In genomic region chr19:54331626-54332025, GRCh38 we compare ENCODE assay signal across 24 cellular contexts. TPM values are rescaled to one million over a fixed set of nuclear protein-coding genes. Genes with fewer than 3 reads are reported as not detected.
A peak's percentile ranks its signal among the peaks of the same experiment; 100 is the strongest.
DNase-seq lines count a peak whose midpoint lies in the region; ATAC-seq, FAIRE-seq and TF ChIP-seq lines count a peak whose summit lies in the region.
"Had no signal": no experiment of that assay in that cellular context is flagged by ENCODE, and none has a peak within 500 bp of the region (broad histone marks: within the 10 kb centered on the region; RNA-seq: fewer than 3 reads in every experiment).

No MANE protein-coding gene starts in this region.

- POLR2A ChIA-PET in GM12878 (lab: Charles Lee) (interaction anchor here (2.3 kb wide), 1 partner anchor 14 kb away, joined by 12 read pairs; no protein-coding TSS in a partner anchor), PC-9 (lab: Charles Lee; ENCODE audit: unreplicated experiment) (no interaction called here)

- no peak for TF ChIP-seq RAD21 in GM12878 (IDR thresholded peaks at IDR 0.05; ENCODE audit: insufficient read depth, low read depth, low read length)

- ATAC-seq in GM12878: no peak
- no peak for ATAC-seq in upper lobe of right lung
- ATAC-seq: GM23338 had no signal

- DNase-seq in GM12878 (ENCODE audit: low read depth, low spot score) (no peak), mesenteric fat pad (ENCODE audit: low spot score) (peak; percentile 55), upper lobe of right lung (peak; percentile 43), testis (no peak), PC-9 (no peak), putamen (ENCODE audit: low spot score) (no peak)
- DNase-seq: 8988T; C1 segment of cervical spinal cord; CD4-positive, CD25-positive, alpha-beta regulatory T cell; CD8-positive, alpha-beta memory T cell; COR-L47; DMS 273 treated with DMSO at 0.1 percent for 48 hours; DMS53; DND-41; EL; IMR-90 had no signal

- intact Hi-C loops in GM12878 (cut with micrococcal nuclease; ENCODE audit: unreplicated experiment) (no loop called here), upper lobe of right lung (cut with DNase I) (no loop called here), testis (cut with DNase I; ENCODE audit: low total_unique reads) (no loop called here), PC-9 (cut with micrococcal nuclease; ENCODE audit: unreplicated experiment) (no loop called here)

- TF ChIP-seq CTCF in GM12878 (IDR thresholded peaks at IDR 0.05 in 2 of 3, conservative IDR thresholded peaks at IDR 0.05 in 1 of 3; ENCODE audit: control insufficient read depth in 2 of 3, extremely low read depth in 1 of 3, insufficient read depth in 1 of 3, low read depth in 3 of 3, low read length in 3 of 3) (no peak), upper lobe of right lung (IDR thresholded peaks at IDR 0.05) (no peak), testis (IDR thresholded peaks at IDR 0.05) (no peak), PC-9 (conservative IDR thresholded peaks at IDR 0.05) (no peak)

- WGBS in GM12878 (ENCODE audit: insufficient coverage, insufficient replicate concordance, low lambda C conversion rate, missing lambda C conversion rate): 19% methylated on average over 7 of the region's 7 CpGs
- 82% methylated on average over 7 of the region's 7 CpGs; no CpG with 5 or more reads in 1 of the 2 donors for WGBS in testis, 2 donors

- SMC1A ChIA-PET in GM12878 (lab: Charles Lee; ENCODE audit: uncharacterized antibody, unreplicated experiment): interaction anchor here (1.1 to 1.7 kb wide), 2 partner anchors 19 to 59 kb away, joined by 4 to 5 read pairs; no protein-coding TSS in a partner anchor

- TF ChIP-seq POLR2A in GM12878 (IDR thresholded peaks at IDR 0.05; ENCODE audit: low read depth, low read length) (no peak), testis (IDR thresholded peaks at IDR 0.05) (no peak)

- no TSS peak for BruUV-seq in GM12878 (replicated peaks; lab: Mats Ljungman, UMichigan)
- no TSS peak for BruUV-seq in PC-9 (replicated peaks; lab: Mats Ljungman, UMichigan)

- in situ Hi-C loops in GM12878 (cut with MboI): no loop called here

- no peak for TF ChIP-seq EP300 in GM12878 (IDR thresholded peaks at IDR 0.05; ENCODE audit: borderline replicate concordance in 1 of 2, control insufficient read depth in 1 of 2, low read depth in 2 of 2, low read length in 2 of 2)

- H3K4me3 ChIP-seq in BLaER1 (no peak overlapping the region), GM12878 (no peak overlapping the region), upper lobe of right lung (no peak overlapping the region), testis (no peak overlapping the region), PC-9 (no peak overlapping the region)
- H3K4me3 ChIP-seq: GM23338 had no signal

- H3F3A ChIP-seq in PC-9 (ENCODE audit: insufficient read depth, low read depth): no peaks in the 10 kb centered on the region

- H3K27me3 ChIP-seq in BLaER1 (no peaks in the 10 kb centered on the region), GM12878 (replicated peaks in 1 of 2; ENCODE audit: control insufficient read depth in 2 of 2, insufficient read depth in 2 of 2, low read length in 1 of 2) (no peaks in the 10 kb centered on the region), upper lobe of right lung (peaks cover under 1% of the 10 kb centered on the region), testis (no peaks in the 10 kb centered on the region), PC-9 (ENCODE audit: insufficient read depth, low read depth) (peaks cover 94% of the 10 kb centered on the region)

- H3K9me2 ChIP-seq in PC-9 (ENCODE audit: insufficient read depth): no peaks in the 10 kb centered on the region

- no peaks in the 10 kb centered on the region for H3K79me2 ChIP-seq in GM12878 (ENCODE audit: control insufficient read depth, insufficient read depth, low read length)
- no peaks in the 10 kb centered on the region for H3K79me2 ChIP-seq in PC-9 (ENCODE audit: low read depth)

- RAD21 ChIA-PET in GM12878 (lab: Charles Lee; ENCODE audit: unreplicated experiment): no interaction called here

- H2AFZ ChIP-seq in GM12878 (ENCODE audit: control insufficient read depth, low read depth, low read length): no peak overlapping the region
- H2AFZ ChIP-seq in PC-9: no peak overlapping the region
- H2AFZ ChIP-seq: GM23338 had no signal

- no peaks in the 10 kb centered on the region for H3K36me3 ChIP-seq in BLaER1
- H3K36me3 ChIP-seq in GM12878 (ENCODE audit: control insufficient read depth in 2 of 2, insufficient read depth in 2 of 2, low read length in 1 of 2): no peaks in the 10 kb centered on the region
- H3K36me3 ChIP-seq in upper lobe of right lung: no peaks in the 10 kb centered on the region
- H3K36me3 ChIP-seq in testis (ENCODE audit: low read depth, missing control alignments): no peaks in the 10 kb centered on the region
- no peaks in the 10 kb centered on the region for H3K36me3 ChIP-seq in PC-9 (ENCODE audit: low read depth)

- FAIRE-seq in GM12878 (lab: Jason Lieb, UNC): no peak
- FAIRE-seq: GM12891, H54, HTR-8/SVneo had no signal

- H3K27ac ChIP-seq in BLaER1 (peak overlapping the region; percentile 24), GM12878 (ENCODE audit: control insufficient read depth, insufficient read depth) (no peak overlapping the region), upper lobe of right lung (no peak overlapping the region), testis (no peak overlapping the region), PC-9 (no peak overlapping the region)

- H3K4me2 ChIP-seq in BLaER1 (peak overlapping the region; percentile 49), GM12878 (ENCODE audit: control insufficient read depth, insufficient read depth) (no peak overlapping the region), PC-9 (no peak overlapping the region)
- H3K4me2 ChIP-seq: GM23338 had no signal

- CTCF ChIA-PET in GM12878 (lab: Yijun Ruan, JAX): interaction anchor here (0.5 to 0.9 kb wide), 2 partner anchors 14 to 22 kb away, joined by 3 read pairs; no protein-coding TSS in a partner anchor
- CTCF ChIA-PET in PC-9 (lab: Charles Lee): no interaction called here

- no peak overlapping the region for H3K9ac ChIP-seq in BLaER1
- no peak overlapping the region for H3K9ac ChIP-seq in GM12878 (ENCODE audit: control insufficient read depth, insufficient read depth, low read length)

- no peaks in the 10 kb centered on the region for H4K20me1 ChIP-seq in BLaER1
- no peaks in the 10 kb centered on the region for H4K20me1 ChIP-seq in GM12878 (ENCODE audit: control insufficient read depth, insufficient read depth)
- H4K20me1 ChIP-seq in PC-9 (ENCODE audit: insufficient read depth): no peaks in the 10 kb centered on the region

- H3K4me1 ChIP-seq in BLaER1 (peaks cover 76% of the 10 kb centered on the region), GM12878 (ENCODE audit: control insufficient read depth, insufficient read depth, low read length) (no peaks in the 10 kb centered on the region), upper lobe of right lung (no peaks in the 10 kb centered on the region), testis (no peaks in the 10 kb centered on the region), PC-9 (replicated peaks; ENCODE audit: insufficient read depth) (no peaks in the 10 kb centered on the region)

- peaks cover 17% of the 10 kb centered on the region; the same call in 1 of the 2 replicates for H3K9me3 ChIP-seq in BLaER1
- H3K9me3 ChIP-seq in GM12878 (replicated peaks; ENCODE audit: control insufficient read depth, insufficient read depth, low read length): peaks cover 4% of the 10 kb centered on the region; the same call in 2 of the 3 replicates
- no peaks in the 10 kb centered on the region for H3K9me3 ChIP-seq in upper lobe of right lung
- no peaks in the 10 kb centered on the region for H3K9me3 ChIP-seq in testis
- H3K9me3 ChIP-seq in PC-9 (ENCODE audit: insufficient read depth, low read depth): no peaks in the 10 kb centered on the region

RNA-seq across cellular contexts. Expression of gene LILRA4, which starts 7.3 kb away (rescaled TPM):
- total RNA-seq in GM12878 (2013; cell fraction: nucleolus; rRNA removed): 7.6 and 8.3 TPM in 2 replicates
- total RNA-seq in GM12878 (2014; rRNA removed) (17.9 and 19.1 TPM in 2 replicates), GM12878 (2014; rRNA removed; fragmentation: Illumina TruSeq; extraction: Trizol) (10.2 and 13.6 TPM in 2 replicates), GM12878 (2021) (12.7 and 17.2 TPM in 2 replicates), mesenteric fat pad (1.0 TPM), upper lobe of right lung (4.8 TPM), testis (under 1 TPM in 1 of 2 donors, not detected in 1; 0.81 TPM), PC-9 (2021) (not detected in 2 replicates)
- polyA plus RNA-seq in GM12878 (2011; ENCODE audit: low read depth): 0.17 TPM
- polyA plus RNA-seq in GM12878 (2011; rRNA removed) (1.8 and 2.4 TPM in 2 replicates), GM12878 (2014; fragmentation: Illumina TruSeq; extraction: Trizol) (13.4 and 14.3 TPM in 2 replicates), GM12878 (2014; fragmentation: Nextera tagmentation; extraction: Ambion mirVana) (10 to 100 TPM in 1 of 2 experiments, 1 to 10 TPM in 1; 9.7 to 12.4 TPM), GM12878 (2014; rRNA removed) (17.4 and 18.5 TPM in 2 replicates), GM12878 (2016; fragmentation: Nextera tagmentation; extraction: Ambion mirVana) (1 to 10 TPM; 6.4 to 6.9 TPM), testis (ENCODE audit: insufficient read depth, low read depth, low replicate concordance) (0.50 TPM)
- 2.6 and 4.1 TPM in 2 replicates for polyA plus RNA-seq in GM12878 (2011; cell fraction: cytosol; rRNA removed)
- polyA plus RNA-seq in GM12878 (2011; cell fraction: nucleus; rRNA removed): 0.94 and 2.5 TPM in 2 replicates
- 0.32 and 1.4 TPM in 2 replicates for polyA plus RNA-seq in GM12878 (2012)
- polyA minus RNA-seq in GM12878 (2011; rRNA and poly(A)+ RNA removed): 1.5 and 5.2 TPM in 2 replicates
- polyA minus RNA-seq in GM12878 (2011; cell fraction: cytosol; rRNA and poly(A)+ RNA removed): 0.73 TPM in 1 of 2 replicates, not detected in the other
- polyA minus RNA-seq in GM12878 (2011; cell fraction: nucleus; rRNA and poly(A)+ RNA removed): 1.2 and 1.8 TPM in 2 replicates
- total RNA-seq: A673; CD4-positive, CD25-positive, alpha-beta regulatory T cell; CD8-positive, alpha-beta memory T cell; G401; GM23338; IMR-90 had no signal
- polyA plus RNA-seq: AG04450; CD4-positive, CD25-positive, alpha-beta regulatory T cell; CD8-positive, alpha-beta memory T cell; GM23338; IMR-90 had no signal

RNA-seq across cellular contexts. Expression of gene LILRA5, which starts 18.7 kb away (rescaled TPM):
- total RNA-seq in GM12878 (2013; cell fraction: nucleolus; rRNA removed): 1.8 TPM in 1 of 2 replicates, not detected in the other
- total RNA-seq in GM12878 (2014; rRNA removed) (0.73 and 0.76 TPM in 2 replicates), GM12878 (2014; rRNA removed; fragmentation: Illumina TruSeq; extraction: Trizol) (0.31 and 0.32 TPM in 2 replicates), GM12878 (2021) (0.41 and 0.51 TPM in 2 replicates), mesenteric fat pad (23.0 TPM), upper lobe of right lung (13.5 TPM), testis (1 to 10 TPM; 1.1 to 1.2 TPM), PC-9 (2021) (not detected in 2 replicates)
- polyA plus RNA-seq in GM12878 (2011; ENCODE audit: low read depth): not detected
- polyA plus RNA-seq in GM12878 (2011; rRNA removed) (not detected in 2 replicates), GM12878 (2014; fragmentation: Illumina TruSeq; extraction: Trizol) (0.31 TPM in 1 of 2 replicates, not detected in the other), GM12878 (2014; fragmentation: Nextera tagmentation; extraction: Ambion mirVana) (under 1 TPM in 1 of 2 experiments, not detected in 1; 0.05 TPM), GM12878 (2014; rRNA removed) (0.18 and 1.2 TPM in 2 replicates), GM12878 (2016; fragmentation: Nextera tagmentation; extraction: Ambion mirVana) (not detected), testis (ENCODE audit: insufficient read depth, low read depth, low replicate concordance) (1.4 TPM)
- not detected in 2 replicates for polyA plus RNA-seq in GM12878 (2011; cell fraction: cytosol; rRNA removed)
- not detected in 2 replicates for polyA plus RNA-seq in GM12878 (2011; cell fraction: nucleus; rRNA removed)
- polyA plus RNA-seq in GM12878 (2012): not detected in 2 replicates
- 0.21 TPM in 1 of 2 replicates, not detected in the other for polyA minus RNA-seq in GM12878 (2011; rRNA and poly(A)+ RNA removed)
- polyA minus RNA-seq in GM12878 (2011; cell fraction: cytosol; rRNA and poly(A)+ RNA removed): not detected in 2 replicates
- not detected in 2 replicates for polyA minus RNA-seq in GM12878 (2011; cell fraction: nucleus; rRNA and poly(A)+ RNA removed)
- total RNA-seq: A673; CD4-positive, CD25-positive, alpha-beta regulatory T cell; CD8-positive, alpha-beta memory T cell; G401; GM23338; IMR-90 had no signal
- polyA plus RNA-seq: AG04450; CD8-positive, alpha-beta memory T cell; GM23338; IMR-90 had no signal

RNA-seq across cellular contexts. Expression of gene LAIR1, which starts 33.1 kb away (rescaled TPM):
- total RNA-seq in GM12878 (2013; cell fraction: nucleolus; rRNA removed): 55.2 and 74.0 TPM in 2 replicates
- total RNA-seq in GM12878 (2014; rRNA removed) (36.2 and 41.2 TPM in 2 replicates), GM12878 (2014; rRNA removed; fragmentation: Illumina TruSeq; extraction: Trizol) (39.2 and 41.8 TPM in 2 replicates), GM12878 (2021) (43.1 and 44.4 TPM in 2 replicates), mesenteric fat pad (63.8 TPM), upper lobe of right lung (87.8 TPM), testis (1 to 10 TPM; 6.4 to 7.1 TPM), PC-9 (2021) (not detected in 2 replicates)
- not detected for polyA plus RNA-seq in GM12878 (2011; ENCODE audit: low read depth)
- polyA plus RNA-seq in GM12878 (2011; rRNA removed) (13.5 and 15.5 TPM in 2 replicates), GM12878 (2014; fragmentation: Illumina TruSeq; extraction: Trizol) (35.2 and 49.1 TPM in 2 replicates), GM12878 (2014; fragmentation: Nextera tagmentation; extraction: Ambion mirVana) (10 to 100 TPM in 1 of 2 experiments, 1 to 10 TPM in 1; 8.6 to 13.1 TPM), GM12878 (2014; rRNA removed) (58.2 and 62.0 TPM in 2 replicates), GM12878 (2016; fragmentation: Nextera tagmentation; extraction: Ambion mirVana) (10 to 100 TPM; 30.7 to 31.3 TPM), testis (ENCODE audit: insufficient read depth, low read depth, low replicate concordance) (13.4 TPM)
- 11.1 and 15.1 TPM in 2 replicates for polyA plus RNA-seq in GM12878 (2011; cell fraction: cytosol; rRNA removed)
- polyA plus RNA-seq in GM12878 (2011; cell fraction: nucleus; rRNA removed): 32.7 and 35.3 TPM in 2 replicates
- polyA plus RNA-seq in GM12878 (2012): 0.13 and 0.23 TPM in 2 replicates
- 9.7 and 14.6 TPM in 2 replicates for polyA minus RNA-seq in GM12878 (2011; rRNA and poly(A)+ RNA removed)
- 4.9 and 8.4 TPM in 2 replicates for polyA minus RNA-seq in GM12878 (2011; cell fraction: cytosol; rRNA and poly(A)+ RNA removed)
- polyA minus RNA-seq in GM12878 (2011; cell fraction: nucleus; rRNA and poly(A)+ RNA removed): 10.9 and 19.9 TPM in 2 replicates
- total RNA-seq: A673, G401, IMR-90 had no signal
- polyA plus RNA-seq: AG04450, IMR-90 had no signal

RNA-seq across cellular contexts. Expression of gene LILRB2, which starts 50.7 kb away (rescaled TPM):
- total RNA-seq in GM12878 (2013; cell fraction: nucleolus; rRNA removed): 0.27 and 0.33 TPM in 2 replicates
- total RNA-seq in GM12878 (2014; rRNA removed): 0.17 TPM in 1 of 2 replicates, not detected in the other
- 0.09 TPM in 2 replicates for total RNA-seq in GM12878 (2014; rRNA removed; fragmentation: Illumina TruSeq; extraction: Trizol)
- not detected in 2 replicates for total RNA-seq in GM12878 (2021)
- not detected for polyA plus RNA-seq in GM12878 (2011; ENCODE audit: low read depth)
- 0.08 TPM in 1 of 2 replicates, not detected in the other for polyA plus RNA-seq in GM12878 (2011; rRNA removed)
- polyA plus RNA-seq in GM12878 (2011; cell fraction: cytosol; rRNA removed): 0.03 TPM in 1 of 2 replicates, not detected in the other
- 0.07 and 0.13 TPM in 2 replicates for polyA plus RNA-seq in GM12878 (2011; cell fraction: nucleus; rRNA removed)
- polyA plus RNA-seq in GM12878 (2012): 0.08 TPM in 1 of 2 replicates, not detected in the other
- polyA plus RNA-seq in GM12878 (2014; fragmentation: Illumina TruSeq; extraction: Trizol): 0.15 TPM in 1 of 2 replicates, not detected in the other
- not detected for polyA plus RNA-seq in GM12878 (2014; fragmentation: Nextera tagmentation; extraction: Ambion mirVana)
- 0.11 and 0.15 TPM in 2 replicates for polyA plus RNA-seq in GM12878 (2014; rRNA removed)
- under 1 TPM in 1 of 2 experiments, not detected in 1; 0.18 TPM for polyA plus RNA-seq in GM12878 (2016; fragmentation: Nextera tagmentation; extraction: Ambion mirVana)
- not detected in 2 replicates for polyA minus RNA-seq in GM12878 (2011; rRNA and poly(A)+ RNA removed)
- not detected in 2 replicates for polyA minus RNA-seq in GM12878 (2011; cell fraction: cytosol; rRNA and poly(A)+ RNA removed)
- 0.19 TPM in 1 of 2 replicates, not detected in the other for polyA minus RNA-seq in GM12878 (2011; cell fraction: nucleus; rRNA and poly(A)+ RNA removed)
- total RNA-seq in mesenteric fat pad: 14.4 TPM
- total RNA-seq in upper lobe of right lung: 18.8 TPM
- total RNA-seq in testis: under 1 TPM; 0.71 to 0.99 TPM
- polyA plus RNA-seq in testis (ENCODE audit: insufficient read depth, low read depth, low replicate concordance): 3.0 TPM
- not detected in 2 replicates for total RNA-seq in PC-9 (2021)
- total RNA-seq: A673; CD4-positive, CD25-positive, alpha-beta regulatory T cell; G401; GM23338; IMR-90 had no signal
- polyA plus RNA-seq: AG04450; CD8-positive, alpha-beta memory T cell; GM23338; IMR-90 had no signal

Comparison
In these comparisons a context has a peak if more than half of its experiments do, and no peak if none do; other contexts are left out.
1. DNase-seq: peak in mesenteric fat pad (single experiment) and upper lobe of right lung (single experiment); none in GM12878 (single experiment), testis (single experiment), PC-9 (0 of 2) and putamen (single experiment).